6 cellular contexts compared by ENCODE assay signal in the genomic region with DNA sequence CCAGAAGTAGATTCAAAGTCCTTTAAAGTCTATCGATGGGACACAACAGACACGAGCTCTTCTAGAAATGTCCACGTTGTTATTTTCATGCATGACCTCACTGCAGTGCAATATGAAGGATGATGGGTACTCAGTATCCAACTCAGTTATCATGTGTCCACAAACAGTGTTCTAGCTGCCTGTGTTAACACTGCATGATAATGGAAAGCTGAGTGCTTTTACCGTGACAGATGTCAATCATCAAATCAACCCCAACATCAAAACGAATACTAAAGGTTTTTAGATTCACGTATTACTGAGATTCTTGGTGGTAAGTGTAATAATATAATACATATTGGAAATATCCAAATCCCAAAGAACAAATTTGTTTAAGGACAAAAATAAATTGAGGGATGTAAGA.
"Had no signal": no experiment of that assay in that cellular context is flagged by ENCODE, and none has a peak within 500 bp of the region (broad histone marks: within the 10 kb centered on the region; RNA-seq: fewer than 3 reads in every experiment).

No MANE protein-coding gene starts in this region.

- H3K9me3 Mint-ChIP-seq: GM23338 had no signal

- H3K27ac Mint-ChIP-seq: GM23338, IgD-negative memory B cell had no signal

- H3K36me3 ChIP-seq: HAP-1 had no signal

- H3K36me3 Mint-ChIP-seq: IgD-negative memory B cell had no signal

- ATAC-seq: GM23338, HCT116, HepG2 had no signal

- H3K4me1 ChIP-seq: HAP-1 had no signal

- FAIRE-seq: HepG2 had no signal

- H2AFZ ChIP-seq: GM23338 had no signal

- H3K4me1 Mint-ChIP-seq: GM23338, IgD-negative memory B cell had no signal

- H3K4me3 ChIP-seq: GM23338, HAP-1 had no signal

- DNase-seq: H7 had no signal

- H3K4me2 ChIP-seq: GM23338 had no signal

- H3K9me3 ChIP-seq: HAP-1 had no signal

- H3K27me3 Mint-ChIP-seq: IgD-negative memory B cell had no signal

- H3K4me3 Mint-ChIP-seq: GM23338, IgD-negative memory B cell had no signal
